24 cellular contexts compared by ENCODE assay signal in the genomic region with DNA sequence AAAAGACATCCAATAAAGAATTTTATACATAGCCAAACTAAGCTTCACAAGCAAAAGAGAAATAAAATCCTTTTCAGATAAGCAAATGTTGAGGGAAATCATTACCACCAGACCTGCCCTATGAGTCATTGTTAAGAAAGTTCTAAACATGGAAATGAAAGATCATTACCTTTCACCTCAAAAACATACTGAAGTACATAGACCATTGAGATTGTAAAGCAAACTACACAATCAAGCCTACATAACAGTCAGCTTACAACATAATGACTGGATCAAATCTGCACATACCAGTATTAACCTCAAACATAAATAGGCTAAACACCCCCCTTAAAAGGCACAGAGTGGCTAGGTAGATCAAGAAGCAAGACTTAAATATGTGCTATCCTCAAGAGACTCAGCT.
DNase-seq lines count a peak whose midpoint lies in the region; ATAC-seq, FAIRE-seq and TF ChIP-seq lines count a peak whose summit lies in the region.
"Had no signal": no experiment of that assay in that cellular context is flagged by ENCODE, and none has a peak within 500 bp of the region (broad histone marks: within the 10 kb centered on the region; RNA-seq: fewer than 3 reads in every experiment).

No MANE protein-coding gene starts in this region.

- H3K4me1 Mint-ChIP-seq in astrocyte (ENCODE audit: low read depth, unreplicated experiment) (peaks cover 19% of the 10 kb centered on the region), type B pancreatic cell (ENCODE audit: unreplicated experiment) (peaks cover 4% of the 10 kb centered on the region)
- H3K4me1 Mint-ChIP-seq: activated naive CD8-positive, alpha-beta T cell treated with anti-CD3 and anti-CD28 coated beads for 36 hours; IgD-negative memory B cell had no signal

- H3K4me3 Mint-ChIP-seq in astrocyte (ENCODE audit: unreplicated experiment) (no peak overlapping the region), type B pancreatic cell (no peak overlapping the region)
- H3K4me3 Mint-ChIP-seq: activated naive CD8-positive, alpha-beta T cell treated with anti-CD3 and anti-CD28 coated beads for 36 hours; brain; dendritic cell treated with granulocyte-macrophage colony-stimulating factor and Interleukin-4, amounts not matched to agents 40 ng/mL and 50 ng/mL, for 4 days; IgD-negative memory B cell; neural crest cell had no signal

- H3K36me3 Mint-ChIP-seq in astrocyte (ENCODE audit: low read depth, unreplicated experiment) (no peaks in the 10 kb centered on the region), type B pancreatic cell (no peaks in the 10 kb centered on the region)
- H3K36me3 Mint-ChIP-seq: activated naive CD8-positive, alpha-beta T cell treated with anti-CD3 and anti-CD28 coated beads for 36 hours; brain; IgD-negative memory B cell had no signal

- DNase-seq in astrocyte (ENCODE audit: low read depth) (peak; percentile 74), fibroblast of villous mesenchyme (ENCODE audit: low read depth) (peak; percentile 36), type B pancreatic cell (ENCODE audit: extremely low spot score, unreplicated experiment) (no peak), right atrium auricular region (ENCODE audit: low spot score) (no peak), NCI-H2081 (lab: John Stamatoyannopoulos, UW) (no peak)
- no peak for DNase-seq in activated naive CD4-positive, alpha-beta T cell (lab: John Stamatoyannopoulos, UW)
- DNase-seq: activated CD4-positive, alpha-beta T cell treated with anti-CD3 and anti-CD28 coated beads, Interleukin-2, amount 50 U/mL, for 1 hour; activated naive CD8-positive, alpha-beta T cell treated with anti-CD3 and anti-CD28 coated beads for 36 hours; hippocampal formation; left ventricle myocardium superior; MM.1S; NCI-H1417 treated with DMSO at 0.1 percent for 48 hours; NCI-H510A treated with DMSO at 0.1 percent for 48 hours; RPMI8226; stimulated activated CD4-positive, alpha-beta T cell treated with anti-CD3 and anti-CD28 coated beads, Interleukin-1b, Interleukin-23, amount 100 ng/mL, for 48 hours had no signal

- peaks cover 5% of the 10 kb centered on the region for H3K4me1 ChIP-seq in astrocyte (ENCODE audit: insufficient read depth, low read length)
- H3K4me1 ChIP-seq in right atrium auricular region = no peaks in the 10 kb centered on the region
- H3K4me1 ChIP-seq: vagina had no signal

- H3K9me3 Mint-ChIP-seq in astrocyte (ENCODE audit: unreplicated experiment) (peaks cover 21% of the 10 kb centered on the region), type B pancreatic cell (peaks cover 22% of the 10 kb centered on the region)

- H3K27me3 ChIP-seq in astrocyte (ENCODE audit: insufficient read depth, low read length) (no peaks in the 10 kb centered on the region), right atrium auricular region (no peaks in the 10 kb centered on the region)
- H3K27me3 ChIP-seq: vagina had no signal

- H3K27ac ChIP-seq in astrocyte (ENCODE audit: low read depth, low read length) (no peak overlapping the region), right atrium auricular region (no peak overlapping the region)
- H3K27ac ChIP-seq: SK-N-MC, vagina had no signal

- no peak overlapping the region for H2AFZ ChIP-seq in astrocyte (ENCODE audit: low read depth, low read length)

- TF ChIP-seq CTCF in astrocyte (IDR thresholded peaks at IDR 0.05; ENCODE audit: insufficient read depth, low read depth, low read length) (no peak), fibroblast of villous mesenchyme (IDR thresholded peaks at IDR 0.05; ENCODE audit: insufficient read depth, low read depth, low read length) (no peak), type B pancreatic cell (conservative IDR thresholded peaks at IDR 0.05) (no peak), right atrium auricular region (IDR thresholded peaks at IDR 0.05) (no peak)

- H3K27ac Mint-ChIP-seq in astrocyte (ENCODE audit: unreplicated experiment) (no peak overlapping the region), type B pancreatic cell (peak overlapping the region; percentile 26)
- H3K27ac Mint-ChIP-seq: activated naive CD8-positive, alpha-beta T cell treated with anti-CD3 and anti-CD28 coated beads for 36 hours; activated T-helper 2 cell treated with anti-CD3 and anti-CD28 coated beads, Interferon-gamma antibody, Interleukin-2, Interleukin-4, amounts not matched to agents 10 μg/mL and 5 μg/mL and 100 μg/mL, durations not matched to agents 14 hours and 24 hours and 36 hours; brain; dendritic cell treated with granulocyte-macrophage colony-stimulating factor and Interleukin-4, amounts not matched to agents 40 ng/mL and 50 ng/mL, for 4 days; IgD-negative memory B cell had no signal

- no peak overlapping the region for H3K4me2 ChIP-seq in astrocyte (ENCODE audit: low read length)

- ATAC-seq in HG03159 (IDR thresholded peaks at IDR 0.05; ENCODE audit: unreplicated experiment) = peak; percentile 53
- ATAC-seq: left ventricle myocardium superior had no signal

- H3K79me2 ChIP-seq in astrocyte (ENCODE audit: insufficient read depth, low read length) = no peaks in the 10 kb centered on the region

- no peaks in the 10 kb centered on the region for H3K27me3 Mint-ChIP-seq in astrocyte (ENCODE audit: low read depth, unreplicated experiment)
- H3K27me3 Mint-ChIP-seq in type B pancreatic cell = no peaks in the 10 kb centered on the region
- H3K27me3 Mint-ChIP-seq: activated naive CD8-positive, alpha-beta T cell treated with anti-CD3 and anti-CD28 coated beads for 36 hours; dendritic cell treated with granulocyte-macrophage colony-stimulating factor and Interleukin-4, amounts not matched to agents 40 ng/mL and 50 ng/mL, for 4 days; IgD-negative memory B cell had no signal

- H4K20me1 ChIP-seq in astrocyte (ENCODE audit: insufficient read depth, low read length) = no peaks in the 10 kb centered on the region

- no peaks in the 10 kb centered on the region for H3K36me3 ChIP-seq in astrocyte (ENCODE audit: insufficient read depth, low read length)
- H3K36me3 ChIP-seq in right atrium auricular region = no peaks in the 10 kb centered on the region
- H3K36me3 ChIP-seq: vagina had no signal

- no peak overlapping the region for H3K4me3 ChIP-seq in astrocyte (ENCODE audit: insufficient read depth, low read depth, low read length)
- no peak overlapping the region for H3K4me3 ChIP-seq in fibroblast of villous mesenchyme (ENCODE audit: low read depth, low read length)
- no peak overlapping the region for H3K4me3 ChIP-seq in right atrium auricular region
- H3K4me3 ChIP-seq: SK-N-MC, vagina had no signal

- H3K9me3 ChIP-seq in astrocyte (ENCODE audit: insufficient read depth, low read depth, low read length) (no peaks in the 10 kb centered on the region), right atrium auricular region (peaks cover 0 to 23% of the 10 kb centered on the region in 2 donors)
- H3K9me3 ChIP-seq: vagina had no signal

- peak; percentile 41 for FAIRE-seq in astrocyte (lab: Jason Lieb, UNC)
- FAIRE-seq: endometrium had no signal

- H3K9ac ChIP-seq in astrocyte (ENCODE audit: low read length) = no peak overlapping the region

Comparison
In these comparisons a context has a peak if more than half of its experiments do, and no peak if none do; other contexts are left out.
1. DNase-seq: peak in astrocyte (single experiment) and fibroblast of villous mesenchyme (single experiment); none in type B pancreatic cell (single experiment), right atrium auricular region (single experiment), NCI-H2081 (0 of 2) and activated naive CD4-positive, alpha-beta T cell (0 of 4).